9 cellular contexts compared by ENCODE assay signal in the genomic region with DNA sequence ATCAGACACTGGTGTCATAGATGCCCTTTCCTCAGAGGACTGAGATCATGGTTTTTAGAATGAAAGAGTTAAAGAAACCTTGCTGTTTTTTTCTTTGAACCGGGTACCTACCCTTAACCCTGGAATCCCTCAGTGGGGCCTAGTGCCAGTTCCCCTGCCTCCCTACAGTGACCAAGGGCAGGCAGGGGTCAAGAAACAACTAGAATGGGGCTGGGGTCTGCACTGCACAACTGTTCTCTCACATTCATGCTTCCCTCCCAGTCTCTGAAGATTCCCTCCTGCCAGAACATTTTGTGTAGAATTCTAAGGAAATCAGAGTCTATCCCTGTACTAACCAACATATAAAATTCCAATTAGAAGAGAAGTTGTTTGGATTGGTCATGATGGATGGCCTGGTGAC. TPM values are rescaled to one million over a fixed set of nuclear protein-coding genes. Genes with fewer than 3 reads are reported as not detected.
DNase-seq lines count a peak whose midpoint lies in the region; ATAC-seq and TF ChIP-seq lines count a peak whose summit lies in the region.
"Had no signal": no experiment of that assay in that cellular context is flagged by ENCODE, and none has a peak within 500 bp of the region (broad histone marks: within the 10 kb centered on the region; RNA-seq: fewer than 3 reads in every experiment).

No MANE protein-coding gene starts in this region.

- H2AK5ac ChIP-seq in IMR-90 (ENCODE audit: low read depth, low read length), result no peak overlapping the region

- TF ChIP-seq POLR2A in IMR-90 (IDR thresholded peaks at IDR 0.05; ENCODE audit: low read depth, low read length), result no peak
- no peak for TF ChIP-seq POLR2A in lower leg skin (IDR thresholded peaks at IDR 0.05)

- H3K27ac Mint-ChIP-seq in activated CD4-positive, alpha-beta T cell treated with anti-CD3 and anti-CD28 coated beads for 36 hours, result peak overlapping the region; percentile 95
- H3K27ac Mint-ChIP-seq in activated naive CD8-positive, alpha-beta T cell treated with anti-CD3 and anti-CD28 coated beads, Interleukin-2, amount 10 ng/mL, durations not matched to agents 7 days and 5 days, result peak overlapping the region; percentile 96

- no peak for ATAC-seq in activated CD4-positive, alpha-beta T cell treated with anti-CD3 and anti-CD28 coated beads for 36 hours
- ATAC-seq in IMR-90 (ENCODE audit: low read depth), result no peak
- no peak for ATAC-seq in activated naive CD8-positive, alpha-beta T cell treated with anti-CD3 and anti-CD28 coated beads, Interleukin-2, amount 10 ng/mL, durations not matched to agents 7 days and 5 days (ENCODE audit: low read depth)

- no peak overlapping the region for H2AK9ac ChIP-seq in IMR-90 (replicated peaks; ENCODE audit: low read depth, low read length, poor library complexity)

- H3K27ac ChIP-seq in IMR-90 (ENCODE audit: insufficient read depth, low read length), result no peak overlapping the region
- H3K27ac ChIP-seq in skin epidermis, result peak overlapping the region in 11 of 21 experiments; percentile 1 to 92 (median 73)
- H3K27ac ChIP-seq: VCaP had no signal

- DNase-seq in activated CD4-positive, alpha-beta T cell treated with anti-CD3 and anti-CD28 coated beads for 36 hours, result no peak
- no peak for DNase-seq in activated CD4-positive, alpha-beta T cell treated with anti-CD3 and anti-CD28 coated beads, Interleukin-2, amount 50 U/mL, for 4 hours
- DNase-seq in IMR-90 (no peak), lower leg skin (ENCODE audit: low spot score in 2 of 2) (no peak), nucleus accumbens (lab: John Stamatoyannopoulos, UW) (no peak)
- no peak for DNase-seq in activated naive CD8-positive, alpha-beta T cell treated with anti-CD3 and anti-CD28 coated beads, Interleukin-2, amount 10 ng/mL, durations not matched to agents 7 days and 5 days
- no peak for DNase-seq in stimulated activated CD4-positive, alpha-beta T cell treated with anti-CD3 and anti-CD28 coated beads, Interleukin-4, amount 100 ng/mL, for 24 hours

- H2BK120ac ChIP-seq in IMR-90 (ENCODE audit: low read depth, low read length), result 0 out of 2 replicates have a peak overlapping the region, but pooled peaks have one; percentile 9

- H3K4me1 Mint-ChIP-seq in activated CD4-positive, alpha-beta T cell treated with anti-CD3 and anti-CD28 coated beads for 36 hours, result peaks cover 100% of the 10 kb centered on the region
- peaks cover 86% of the 10 kb centered on the region for H3K4me1 Mint-ChIP-seq in activated naive CD8-positive, alpha-beta T cell treated with anti-CD3 and anti-CD28 coated beads, Interleukin-2, amount 10 ng/mL, durations not matched to agents 7 days and 5 days

- no peak for TF ChIP-seq RAD21 in IMR-90 (IDR thresholded peaks at IDR 0.05; ENCODE audit: low read length)

- H3K4me3 Mint-ChIP-seq in activated CD4-positive, alpha-beta T cell treated with anti-CD3 and anti-CD28 coated beads for 36 hours, result peak overlapping the region; percentile 15
- peak overlapping the region; percentile 82 for H3K4me3 Mint-ChIP-seq in activated naive CD8-positive, alpha-beta T cell treated with anti-CD3 and anti-CD28 coated beads, Interleukin-2, amount 10 ng/mL, durations not matched to agents 7 days and 5 days

- peaks cover 2% of the 10 kb centered on the region for H3K9me3 Mint-ChIP-seq in activated CD4-positive, alpha-beta T cell treated with anti-CD3 and anti-CD28 coated beads for 36 hours (ENCODE audit: low read depth)
- H3K9me3 Mint-ChIP-seq in activated naive CD8-positive, alpha-beta T cell treated with anti-CD3 and anti-CD28 coated beads, Interleukin-2, amount 10 ng/mL, durations not matched to agents 7 days and 5 days, result no peaks in the 10 kb centered on the region

- peak overlapping the region; percentile 24; the same call in 1 of the 2 replicates for H3K14ac ChIP-seq in IMR-90 (replicated peaks; ENCODE audit: low read depth, low read length)

- intact Hi-C loops in activated CD4-positive, alpha-beta T cell treated with anti-CD3 and anti-CD28 coated beads for 36 hours (cut with DNase I, micrococcal nuclease), result loop anchor here (10.0 kb wide), 2 partner anchors 451 to 561 kb away; no protein-coding TSS in a partner anchor
- intact Hi-C loops in IMR-90 (cut with micrococcal nuclease) (no loop called here), lower leg skin (cut with DNase I; ENCODE audit: low total_unique reads) (no loop called here)

- dilution Hi-C loops in IMR-90 (cut with HindIII; ENCODE audit: low sequenced_read_pairs, unreplicated experiment), result no loop called here

- WGBS in IMR-90 (ENCODE audit: extremely low coverage in 2 of 2, insufficient read length in 1 of 2), 2 experiments, result no CpG with 5 or more reads among the region's 1 CpG
- WGBS in lower leg skin, 2 donors, result 72 to 100% methylated on average over 1 of the region's 1 CpG

- H4K8ac ChIP-seq in IMR-90 (ENCODE audit: low read depth in 2 of 2, low read length in 2 of 2), result no peak overlapping the region

- no peak overlapping the region; the same call in 1 of the 2 replicates for H4K91ac ChIP-seq in IMR-90 (ENCODE audit: insufficient read depth, low read depth, low read length)

- H3K4me2 ChIP-seq in IMR-90 (ENCODE audit: low read depth, low read length), result no peak overlapping the region

- H3K27me3 Mint-ChIP-seq in activated CD4-positive, alpha-beta T cell treated with anti-CD3 and anti-CD28 coated beads for 36 hours, result no peaks in the 10 kb centered on the region
- H3K27me3 Mint-ChIP-seq in activated naive CD8-positive, alpha-beta T cell treated with anti-CD3 and anti-CD28 coated beads, Interleukin-2, amount 10 ng/mL, durations not matched to agents 7 days and 5 days, result no peaks in the 10 kb centered on the region

- H3K56ac ChIP-seq in IMR-90 (ENCODE audit: extremely low read depth, insufficient read depth, low read length), result no peak overlapping the region

- H2BK5ac ChIP-seq in IMR-90 (ENCODE audit: low read depth, low read length, poor library complexity, severe bottlenecking), result peak overlapping the region; percentile 54

- H3K4ac ChIP-seq in IMR-90 (ENCODE audit: low read depth, low read length), result no peak overlapping the region

- POLR2A ChIA-PET in activated CD4-positive, alpha-beta T cell treated with anti-CD3 and anti-CD28 coated beads for 36 hours (lab: Charles Lee), result interaction anchor here (0.5 to 2.2 kb wide), 5 partner anchors 8 to 36 kb away, joined by 4 to 13 read pairs (median 6); no protein-coding TSS in a partner anchor
- POLR2A ChIA-PET in IMR-90 (lab: Charles Lee; ENCODE audit: unreplicated experiment), result no interaction called here
- POLR2A ChIA-PET in activated naive CD8-positive, alpha-beta T cell treated with anti-CD3 and anti-CD28 coated beads, Interleukin-2, amount 10 ng/mL, durations not matched to agents 7 days and 5 days (lab: Charles Lee), result interaction anchor here (0.9 to 3.6 kb wide), 6 partner anchors 9 to 47 kb away, joined by 3 to 34 read pairs (median 11); partner anchors contain the start of gene TGFBR2

- no peaks in the 10 kb centered on the region for H4K20me1 ChIP-seq in IMR-90 (ENCODE audit: insufficient read depth, low read length)

- TF ChIP-seq CTCF in IMR-90 (conservative IDR thresholded peaks at IDR 0.05; ENCODE audit: low read depth, low read length), result no peak
- no peak for TF ChIP-seq CTCF in lower leg skin (IDR thresholded peaks at IDR 0.05)

- peaks cover 14% of the 10 kb centered on the region for H3K9me1 ChIP-seq in IMR-90 (ENCODE audit: insufficient read depth, low read length)

- H2BK20ac ChIP-seq in IMR-90 (ENCODE audit: low read depth, low read length), result no peak overlapping the region

- BruUV-seq in IMR-90 (replicated peaks; lab: Mats Ljungman, UMichigan), result no TSS peak

- no peaks in the 10 kb centered on the region for H3K9me3 ChIP-seq in IMR-90 (ENCODE audit: control insufficient read depth, insufficient read depth, low read length)

- peaks cover 29% of the 10 kb centered on the region for H3K36me3 ChIP-seq in IMR-90 (ENCODE audit: control insufficient read depth, insufficient read depth, low read length)

- H3K27me3 ChIP-seq in IMR-90 (ENCODE audit: control insufficient read depth, insufficient read depth, low read length), result no peaks in the 10 kb centered on the region

- CTCF ChIA-PET in activated CD4-positive, alpha-beta T cell treated with anti-CD3 and anti-CD28 coated beads for 36 hours (lab: Charles Lee), result interaction anchor here (0.8 to 2.1 kb wide), 3 partner anchors 9 to 12 kb away, joined by 3 to 11 read pairs (median 5); no protein-coding TSS in a partner anchor
- CTCF ChIA-PET in IMR-90 (lab: Yijun Ruan, JAX), result no interaction called here

- H2AFZ ChIP-seq in IMR-90 (replicated peaks; ENCODE audit: low read length, poor library complexity), result no peak overlapping the region

- H3K36me3 Mint-ChIP-seq in activated CD4-positive, alpha-beta T cell treated with anti-CD3 and anti-CD28 coated beads for 36 hours (ENCODE audit: low read depth), result peaks cover 92% of the 10 kb centered on the region
- peaks cover 71% of the 10 kb centered on the region for H3K36me3 Mint-ChIP-seq in activated naive CD8-positive, alpha-beta T cell treated with anti-CD3 and anti-CD28 coated beads, Interleukin-2, amount 10 ng/mL, durations not matched to agents 7 days and 5 days

- peaks cover 44 to 60% of the 10 kb centered on the region in 2 experiments for H3K79me1 ChIP-seq in IMR-90 (ENCODE audit: low read depth in 1 of 2, low read length in 2 of 2)

- H2BK15ac ChIP-seq in IMR-90 (ENCODE audit: low read depth, low read length), result no peak overlapping the region

- H3K18ac ChIP-seq in IMR-90 (ENCODE audit: low read depth, low read length), result peak overlapping the region; percentile 37

- H3K9ac ChIP-seq in IMR-90 (ENCODE audit: low read depth, low read length), result no peak overlapping the region

- no peak overlapping the region for H4K5ac ChIP-seq in IMR-90 (ENCODE audit: low read depth, low read length)

- in situ Hi-C loops in IMR-90 (cut with MboI; ENCODE audit: low sequenced_read_pairs), result no loop called here

- H3K4me3 ChIP-seq in IMR-90 (ENCODE audit: insufficient read depth, low read depth, low read length) (no peak overlapping the region), skin epidermis (no peak overlapping the region), lower leg skin (ENCODE audit: low read depth, poor library complexity, severe bottlenecking) (no peak overlapping the region)

- H3K23ac ChIP-seq in IMR-90 (ENCODE audit: low read depth, low read length), result no peak overlapping the region

- peaks cover 31% of the 10 kb centered on the region for H3K4me1 ChIP-seq in IMR-90 (ENCODE audit: control insufficient read depth, insufficient read depth, low read length)

TF ChIP-seq in IMR-90, 13 proteins besides CTCF, POLR2A, EP300 and RAD21 (continues in another document):
- TF ChIP-seq MXI1 (IDR thresholded peaks at IDR 0.05; ENCODE audit: borderline replicate concordance, low read depth, low read length) (no peak), MAZ (IDR thresholded peaks at IDR 0.05; ENCODE audit: borderline replicate concordance, low read depth, low read length) (no peak)

RNA-seq across cellular contexts. Expression of gene TGFBR2, which starts 47.9 kb away (rescaled TPM):
- 10 to 100 TPM; 45.5 to 46.6 TPM for total RNA-seq in activated CD4-positive, alpha-beta T cell treated with anti-CD3 and anti-CD28 coated beads for 36 hours
- total RNA-seq in IMR-90 (2012; rRNA removed) (87.5 and 89.7 TPM in 2 replicates), lower leg skin (100 to 1,000 TPM in 1 of 4 donors, 10 to 100 TPM in 3; 57.8 to 109 (median 71.4) TPM)
- polyA plus RNA-seq in IMR-90 (2012; rRNA removed), result 58.1 and 63.7 TPM in 2 replicates
- polyA plus RNA-seq in IMR-90 (2012; cell fraction: cytosol; rRNA removed), result 34.9 and 52.0 TPM in 2 replicates
- polyA plus RNA-seq in IMR-90 (2012; cell fraction: nucleus; rRNA removed; ENCODE audit: low replicate concordance), result 17.3 and 35.9 TPM in 2 replicates
- 10 to 100 TPM; 86.9 to 92.2 TPM for total RNA-seq in activated naive CD8-positive, alpha-beta T cell treated with anti-CD3 and anti-CD28 coated beads, Interleukin-2, amount 10 ng/mL, durations not matched to agents 7 days and 5 days

Comparison
In these comparisons a context has a peak if more than half of its experiments do, and no peak if none do; other contexts are left out.
1. intact Hi-C loops: an anchor here in activated CD4-positive, alpha-beta T cell treated with anti-CD3 and anti-CD28 coated beads for 36 hours (10.0 kb wide); none called in IMR-90 and lower leg skin.